Comparison of ENCODE assay signal across 8 cellular contexts in genomic region chr15:67520976-67521769, GRCh38. TPM values are rescaled to one million over a fixed set of nuclear protein-coding genes. Genes with fewer than 3 reads are reported as not detected.
DNase-seq lines count a peak whose midpoint lies in the region; ATAC-seq and TF ChIP-seq lines count a peak whose summit lies in the region.

Gene C15orf61 (plus strand): TSS chr15:67521131. CDS start chr15:67521249, 118 bp downstream.

- in situ Hi-C loops in SK-MEL-5 (cut with HindIII; ENCODE audit: low pct_unique_long_range_greater_than_20kb, low sequenced_read_pairs) = no loop called here

- H3K27ac ChIP-seq in temporal lobe (ENCODE audit: low read depth, low read length) = peak within 1 kb of the TSS; percentile 89

- H3K4me1 Mint-ChIP-seq in activated naive CD4-positive, alpha-beta T cell treated with anti-CD3 and anti-CD28 coated beads, Interleukin-2, amount 10 ng/mL, durations not matched to agents 7 days and 5 days = peaks cover 33% of the 10 kb centered on the region

- CTCF ChIA-PET in activated naive CD4-positive, alpha-beta T cell treated with anti-CD3 and anti-CD28 coated beads, Interleukin-2, amount 10 ng/mL, durations not matched to agents 7 days and 5 days (lab: Charles Lee) = interaction anchor here (1.0 kb wide), 1 partner anchor 12 kb away, joined by 5 read pairs; no protein-coding TSS in a partner anchor

- DNase-seq in GM06990 (ENCODE audit: extremely low read depth, insufficient read length) = peak; percentile 94
- peak; percentile 88 for DNase-seq in H7
- peak; percentile 95 for DNase-seq in LoVo (ENCODE audit: low spot score)
- peak; percentile 82 for DNase-seq in SK-MEL-5 (ENCODE audit: low read depth, low spot score)
- DNase-seq in activated naive CD4-positive, alpha-beta T cell treated with anti-CD3 and anti-CD28 coated beads, Interleukin-2, amount 10 ng/mL, durations not matched to agents 7 days and 5 days = peak; percentile 89
- peak; percentile 85 for DNase-seq in globus pallidus (ENCODE audit: low spot score)
- peak; percentile 40 for DNase-seq in omental fat pad (ENCODE audit: low spot score)

- H3K27me3 ChIP-seq in GM06990 (replicated peaks; ENCODE audit: control insufficient read depth, insufficient read depth, low read length) = no peaks in the 10 kb centered on the region
- H3K27me3 ChIP-seq in H7 (ENCODE audit: control insufficient read depth, insufficient read depth, low read length) = no peaks in the 10 kb centered on the region

- peak within 1 kb of the TSS; percentile 92 for H3K4me3 ChIP-seq in GM06990 (replicated peaks; ENCODE audit: low read depth, low read length)
- peak within 1 kb of the TSS; percentile 83 for H3K4me3 ChIP-seq in H7 (ENCODE audit: insufficient read depth, low read depth, low read length)

- TF ChIP-seq CTCF in GM06990 (IDR thresholded peaks at IDR 0.05; ENCODE audit: insufficient read depth, low read length, poor library complexity, severe bottlenecking) = no peak
- no peak for TF ChIP-seq CTCF in omental fat pad (IDR thresholded peaks at IDR 0.05)

- H3K27ac Mint-ChIP-seq in activated naive CD4-positive, alpha-beta T cell treated with anti-CD3 and anti-CD28 coated beads, Interleukin-2, amount 10 ng/mL, durations not matched to agents 7 days and 5 days = peak within 1 kb of the TSS; percentile 96

- H3K36me3 ChIP-seq in GM06990 (ENCODE audit: control insufficient read depth, insufficient read depth, low read length) (no peaks in the 10 kb centered on the region), H7 (replicated peaks; ENCODE audit: control insufficient read depth, insufficient read depth, low read length) (no peaks in the 10 kb centered on the region)

- no peaks in the 10 kb centered on the region for H3K36me3 Mint-ChIP-seq in activated naive CD4-positive, alpha-beta T cell treated with anti-CD3 and anti-CD28 coated beads, Interleukin-2, amount 10 ng/mL, durations not matched to agents 7 days and 5 days

- ATAC-seq in omental fat pad (ENCODE audit: low FRiP score) = peak; percentile 93

- H3K27me3 Mint-ChIP-seq in activated naive CD4-positive, alpha-beta T cell treated with anti-CD3 and anti-CD28 coated beads, Interleukin-2, amount 10 ng/mL, durations not matched to agents 7 days and 5 days = no peaks in the 10 kb centered on the region

- no peaks in the 10 kb centered on the region for H3K9me3 Mint-ChIP-seq in activated naive CD4-positive, alpha-beta T cell treated with anti-CD3 and anti-CD28 coated beads, Interleukin-2, amount 10 ng/mL, durations not matched to agents 7 days and 5 days

- H3K4me3 Mint-ChIP-seq in activated naive CD4-positive, alpha-beta T cell treated with anti-CD3 and anti-CD28 coated beads, Interleukin-2, amount 10 ng/mL, durations not matched to agents 7 days and 5 days = peak within 1 kb of the TSS; percentile 86

RNA-seq across cellular contexts. Expression of gene C15orf61, which starts in this region (rescaled TPM):
- total RNA-seq in H7 (2014; rRNA removed; shearing (Covaris generic)) = 1.1 TPM in 2 replicates
- total RNA-seq in SK-MEL-5 (2014; rRNA removed; shearing (Covaris generic)) = 3.3 and 4.5 TPM in 2 replicates
- polyA plus RNA-seq in SK-MEL-5 (2015; cell fraction: cytosol; rRNA removed) = 3.4 and 8.9 TPM in 2 replicates
- 7.6 and 11.6 TPM in 2 replicates for polyA plus RNA-seq in SK-MEL-5 (2015; cell fraction: nucleus; rRNA removed)
- 10 to 100 TPM in 1 of 4 donors, 1 to 10 TPM in 3; 3.8 to 12.1 (median 6.3) TPM for total RNA-seq in omental fat pad
- 11.3 TPM for total RNA-seq in temporal lobe

Comparison
In these comparisons a context has a peak if more than half of its experiments do, and no peak if none do; other contexts are left out.
1. Peak in every context shown above with its lines: DNase-seq, ATAC-seq, H3K4me3 ChIP-seq and H3K27ac ChIP-seq.
2. DNase-seq: peak in every context shown above with its lines; median percentile 95 in LoVo; 94 in GM06990; 89 in activated naive CD4-positive, alpha-beta T cell treated with anti-CD3 and anti-CD28 coated beads, Interleukin-2, amount 10 ng/mL, durations not matched to agents 7 days and 5 days; 88 in H7; 85 in globus pallidus; 82 in SK-MEL-5; 40 in omental fat pad.